Comparison of ENCODE assay signal across 7 cellular contexts in genomic region chr15:55221090-55222011, GRCh38. TPM values are rescaled to one million over a fixed set of nuclear protein-coding genes. Genes with fewer than 3 reads are reported as not detected.
DNase-seq lines count a peak whose midpoint lies in the region; ATAC-seq and TF ChIP-seq lines count a peak whose summit lies in the region.

No MANE protein-coding gene starts in this region.

- ATAC-seq in GM18498 (IDR thresholded peaks at IDR 0.05; ENCODE audit: unreplicated experiment) (peak; percentile 42), HG02678 (IDR thresholded peaks at IDR 0.05; ENCODE audit: unreplicated experiment) (peak; percentile 36), HG02840 (IDR thresholded peaks at IDR 0.05; ENCODE audit: low FRiP score, unreplicated experiment) (no peak)

- intact Hi-C loops in MCF 10A (cut with micrococcal nuclease), result loop anchor here (1.0 to 2.0 kb wide), 3 partner anchors 29 to 69 kb away; no protein-coding TSS in a partner anchor

- no peaks in the 10 kb centered on the region for H3K9me3 ChIP-seq in Peyer's patch

- DNase-seq in Peyer's patch (no peak), MCF 10A (ENCODE audit: unreplicated experiment) (peak; percentile 90), medulla oblongata (ENCODE audit: extremely low spot score) (peak; percentile 66), hypothalamus (lab: John Stamatoyannopoulos, UW) (no peak)

- peak overlapping the region; percentile 34 for H3K4me3 Mint-ChIP-seq in MCF 10A (ENCODE audit: unreplicated experiment)

- no peak for TF ChIP-seq POLR2A in Peyer's patch (IDR thresholded peaks at IDR 0.05)

- BruUV-seq in MCF 10A (replicated peaks; lab: Mats Ljungman, UMichigan), result TSS peak; percentile 61

- TF ChIP-seq CTCF in Peyer's patch (IDR thresholded peaks at IDR 0.05) (no peak), MCF 10A (IDR thresholded peaks at IDR 0.05; ENCODE audit: unreplicated experiment) (no peak)

- no peaks in the 10 kb centered on the region for H3K27me3 Mint-ChIP-seq in MCF 10A (ENCODE audit: insufficient read depth, unreplicated experiment)

- CTCF ChIA-PET in MCF 10A (lab: Yijun Ruan, JAX), result interaction anchor here (0.6 to 9.6 kb wide), 12 partner anchors 13 to 801 kb away, joined by 3 to 134 read pairs (median 3); no protein-coding TSS in a partner anchor

- H3K4me3 ChIP-seq in Peyer's patch, result no peak overlapping the region

- H3K36me3 Mint-ChIP-seq in MCF 10A (ENCODE audit: insufficient read depth, unreplicated experiment), result peaks cover 33% of the 10 kb centered on the region

- H3K27ac ChIP-seq in Peyer's patch, result peak overlapping the region; percentile 9 to 63 (median 34)

- H3K9me3 Mint-ChIP-seq in MCF 10A (ENCODE audit: unreplicated experiment), result no peaks in the 10 kb centered on the region

- H3K4me1 Mint-ChIP-seq in MCF 10A (ENCODE audit: insufficient read depth, unreplicated experiment), result peaks cover 22% of the 10 kb centered on the region

- POLR2A ChIA-PET in MCF 10A (lab: Yijun Ruan, JAX), result interaction anchor here (0.6 to 2.3 kb wide), 12 partner anchors 8 to 494 kb away, joined by 3 to 19 read pairs (median 4); partner anchors contain the start of gene RSL24D1

- peaks cover 0 to 22% (median 9%) of the 10 kb centered on the region in 4 donors for H3K4me1 ChIP-seq in Peyer's patch

- H3K27ac Mint-ChIP-seq in MCF 10A (ENCODE audit: low read depth, unreplicated experiment), result peak overlapping the region; percentile 91

- H3K36me3 ChIP-seq in Peyer's patch, result no peaks in the 10 kb centered on the region

- H3K27me3 ChIP-seq in Peyer's patch, result no peaks in the 10 kb centered on the region

RNA-seq across cellular contexts. Expression of gene RSL24D1, which starts 24.6 kb away (rescaled TPM):
- total RNA-seq in Peyer's patch, result 10 to 100 TPM; 22.6 to 61.9 (median 28.2) TPM
- total RNA-seq in MCF 10A (2022), result 162 and 167 TPM in 2 replicates

Comparison
In these comparisons a context has a peak if more than half of its experiments do, and no peak if none do; other contexts are left out.
1. DNase-seq: peak in MCF 10A (single experiment) and medulla oblongata (single experiment); none in Peyer's patch (0 of 3) and hypothalamus (0 of 51).